ENCODE assay signal across 17 cellular contexts in the genomic region with DNA sequence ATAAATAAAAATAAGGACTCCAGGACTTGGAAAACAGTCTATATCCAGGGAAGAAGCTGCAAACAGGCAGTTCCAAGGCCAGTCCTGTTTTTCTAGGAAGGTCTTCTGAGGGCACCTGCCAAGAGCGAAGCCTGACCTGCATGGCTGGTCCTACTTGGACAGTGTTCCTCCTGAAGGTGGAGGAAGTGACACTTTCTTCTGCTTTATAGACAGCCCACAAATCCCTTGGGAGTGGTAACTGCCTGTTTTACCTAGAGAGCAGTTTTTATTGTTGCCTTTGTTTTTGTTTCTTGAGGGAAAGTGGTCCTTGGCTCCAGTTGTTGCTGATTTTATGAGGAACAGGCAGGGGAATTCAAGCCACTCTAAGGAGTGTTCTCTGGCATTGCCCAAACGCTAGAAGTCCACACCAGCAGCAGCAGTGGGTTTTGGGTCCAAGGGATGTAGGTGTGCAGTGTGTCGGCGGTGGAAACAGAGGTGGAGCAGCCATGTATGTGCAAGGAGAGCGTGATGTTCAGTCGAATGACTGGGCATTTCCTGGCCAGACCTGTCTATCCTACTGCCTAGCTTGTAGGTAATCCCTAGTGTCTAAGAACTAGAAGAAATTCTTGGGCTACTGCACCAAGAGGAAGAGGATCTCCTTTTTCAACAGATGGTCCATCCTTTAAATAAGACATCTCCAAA. TPM values are rescaled to one million over a fixed set of nuclear protein-coding genes. Genes with fewer than 3 reads are reported as not detected.
DNase-seq lines count a peak whose midpoint lies in the region; ATAC-seq and TF ChIP-seq lines count a peak whose summit lies in the region.
"Had no signal": no experiment of that assay in that cellular context is flagged by ENCODE, and none has a peak within 500 bp of the region (broad histone marks: within the 10 kb centered on the region; RNA-seq: fewer than 3 reads in every experiment).

No MANE protein-coding gene starts in this region.

- peaks cover 2% of the 10 kb centered on the region; the same call in 1 of the 2 replicates for H3K4me1 ChIP-seq in HEK293 (ENCODE audit: control insufficient read depth, insufficient read depth, low read length)
- peaks cover 4% of the 10 kb centered on the region for H3K4me1 ChIP-seq in mucosa of descending colon (ENCODE audit: low read depth)

- H3K36me3 ChIP-seq in HEK293 (ENCODE audit: control insufficient read depth in 2 of 2, insufficient read depth in 1 of 2, low read length in 2 of 2) (no peaks in the 10 kb centered on the region), mucosa of descending colon (ENCODE audit: low read depth) (no peaks in the 10 kb centered on the region)
- H3K36me3 ChIP-seq: lower lobe of right lung had no signal

- ATAC-seq in mucosa of descending colon (peak; percentile 74), GM19351 (IDR thresholded peaks at IDR 0.05; ENCODE audit: unreplicated experiment) (no peak)
- ATAC-seq: heart right ventricle, lower lobe of right lung had no signal

- POLR2A ChIA-PET in HEK293 (lab: Yijun Ruan, JAX): no interaction called here

- no peak overlapping the region for H3K27ac ChIP-seq in HEK293 (ENCODE audit: extremely low read depth, low read depth, low read length)
- peak overlapping the region; percentile 26 for H3K27ac ChIP-seq in VCaP
- H3K27ac ChIP-seq: heart right ventricle, lower lobe of right lung had no signal

- DNase-seq in GF-D8 (lab: John Stamatoyannopoulos, UW) (peak; percentile 33), mucosa of descending colon (no peak), NCI-H2171 (lab: John Stamatoyannopoulos, UW) (no peak), kidney glomerular epithelial cell (lab: John Stamatoyannopoulos, UW) (no peak)
- DNase-seq: activated CD4-positive, alpha-beta T cell treated with anti-CD3 and anti-CD28 coated beads for 1 hour; AML-193; aorta; heart right ventricle; lower lobe of right lung; NCI-H1048; NCI-H2081 treated with DMSO at 0.1 percent for 48 hours; SHP77; stimulated activated CD4-positive, alpha-beta T cell treated with anti-CD3 and anti-CD28 coated beads, Interleukin-4, amount 100 ng/mL, for 4 hours had no signal

- H3K9me3 ChIP-seq in HEK293 (ENCODE audit: control insufficient read depth, insufficient read depth, low read depth, low read length) (no peaks in the 10 kb centered on the region), mucosa of descending colon (no peaks in the 10 kb centered on the region)
- H3K9me3 ChIP-seq: lower lobe of right lung had no signal

- TF ChIP-seq CTCF in HEK293 (tag by site-specific recombination; IDR thresholded peaks at IDR 0.05) (no peak), VCaP (conservative IDR thresholded peaks at IDR 0.05) (no peak), mucosa of descending colon (IDR thresholded peaks at IDR 0.05) (no peak)

- no peak overlapping the region for H3K4me3 ChIP-seq in HEK293 (ENCODE audit: low read depth, low read length)
- no peak overlapping the region for H3K4me3 ChIP-seq in mucosa of descending colon
- H3K4me3 ChIP-seq: heart right ventricle, lower lobe of right lung, smooth muscle cell had no signal

- CTCF ChIA-PET in HEK293 (lab: Yijun Ruan, JAX): interaction anchor here (2.1 kb wide), 1 partner anchor 30 kb away, joined by 5 read pairs; no protein-coding TSS in a partner anchor

- intact Hi-C loops in mucosa of descending colon (cut with DNase I, micrococcal nuclease): no loop called here

TF ChIP-seq in HEK293, 187 proteins besides CTCF, POLR2A, EP300 and RAD21 (continues in another document):
- TF ChIP-seq ZNF335 (tag by site-specific recombination; conservative IDR thresholded peaks at IDR 0.05) (peak; percentile 80), HOXD13 (CRISPR knock-in tag; IDR thresholded peaks at IDR 0.05; ENCODE audit: borderline replicate concordance) (no peak), ZNF404 (tag by site-specific recombination; IDR thresholded peaks at IDR 0.05) (no peak), MZF1 (tag by site-specific recombination; IDR thresholded peaks at IDR 0.05; ENCODE audit: borderline replicate concordance) (0 out of 2 replicates have a peak, but pooled peaks have one; percentile 28), KLF1 (tag by site-specific recombination; IDR thresholded peaks at IDR 0.05) (no peak), ZNF202 (tag by site-specific recombination; IDR thresholded peaks at IDR 0.05; ENCODE audit: borderline replicate concordance) (no peak), ZNF23 (tag by site-specific recombination; IDR thresholded peaks at IDR 0.05; ENCODE audit: borderline replicate concordance) (no peak), ZNF514 (tag by site-specific recombination; IDR thresholded peaks at IDR 0.05) (no peak), ZNF174 (tag by site-specific recombination; IDR thresholded peaks at IDR 0.05) (no peak), ZNF157 (tag by site-specific recombination; IDR thresholded peaks at IDR 0.05) (no peak), TRIM28 (IDR thresholded peaks at IDR 0.05; ENCODE audit: borderline replicate concordance, low read length) (no peak), ZNF324 (tag by site-specific recombination; IDR thresholded peaks at IDR 0.05) (no peak), ZFP3 (tag by site-specific recombination; IDR thresholded peaks at IDR 0.05; ENCODE audit: low read depth) (no peak), ZNF239 (tag by site-specific recombination; IDR thresholded peaks at IDR 0.05) (no peak), PRDM1 (tag by site-specific recombination; IDR thresholded peaks at IDR 0.05) (no peak), ZNF623 (tag by site-specific recombination; IDR thresholded peaks at IDR 0.05) (no peak), ZFHX2 (tag by site-specific recombination; conservative IDR thresholded peaks at IDR 0.05) (peak; percentile 40; the same call in 1 of the 2 replicates), ZNF184 (tag by site-specific recombination; IDR thresholded peaks at IDR 0.05) (no peak), OVOL3 (tag by site-specific recombination; IDR thresholded peaks at IDR 0.05) (no peak), ZNF112 (tag by site-specific recombination; IDR thresholded peaks at IDR 0.05) (no peak), KLF7 (tag by site-specific recombination; IDR thresholded peaks at IDR 0.05; ENCODE audit: borderline replicate concordance) (no peak), ZNF394 (tag by site-specific recombination; IDR thresholded peaks at IDR 0.05; ENCODE audit: borderline replicate concordance) (no peak), ZNF792 (tag by site-specific recombination; IDR thresholded peaks at IDR 0.05) (no peak), ZNF660 (tag by site-specific recombination; IDR thresholded peaks at IDR 0.05) (no peak), SETDB1 (IDR thresholded peaks at IDR 0.05; ENCODE audit: insufficient read length, low read length) (no peak), ZNF639 (tag by site-specific recombination; IDR thresholded peaks at IDR 0.05) (no peak), ZNF521 (tag by site-specific recombination; IDR thresholded peaks at IDR 0.05) (no peak), ZNF658 (tag by site-specific recombination; IDR thresholded peaks at IDR 0.05) (no peak), ZNF513 (tag by site-specific recombination; IDR thresholded peaks at IDR 0.05) (no peak)
- TF ChIP-seq, protein P1, sequence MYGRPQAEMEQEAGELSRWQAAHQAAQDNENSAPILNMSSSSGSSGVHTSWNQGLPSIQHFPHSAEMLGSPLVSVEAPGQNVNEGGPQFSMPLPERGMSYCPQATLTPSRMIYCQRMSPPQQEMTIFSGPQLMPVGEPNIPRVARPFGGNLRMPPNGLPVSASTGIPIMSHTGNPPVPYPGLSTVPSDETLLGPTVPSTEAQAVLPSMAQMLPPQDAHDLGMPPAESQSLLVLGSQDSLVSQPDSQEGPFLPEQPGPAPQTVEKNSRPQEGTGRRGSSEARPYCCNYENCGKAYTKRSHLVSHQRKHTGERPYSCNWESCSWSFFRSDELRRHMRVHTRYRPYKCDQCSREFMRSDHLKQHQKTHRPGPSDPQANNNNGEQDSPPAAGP (tag by site-specific recombination; IDR thresholded peaks at IDR 0.05): no peak
- TF ChIP-seq, protein P2, sequence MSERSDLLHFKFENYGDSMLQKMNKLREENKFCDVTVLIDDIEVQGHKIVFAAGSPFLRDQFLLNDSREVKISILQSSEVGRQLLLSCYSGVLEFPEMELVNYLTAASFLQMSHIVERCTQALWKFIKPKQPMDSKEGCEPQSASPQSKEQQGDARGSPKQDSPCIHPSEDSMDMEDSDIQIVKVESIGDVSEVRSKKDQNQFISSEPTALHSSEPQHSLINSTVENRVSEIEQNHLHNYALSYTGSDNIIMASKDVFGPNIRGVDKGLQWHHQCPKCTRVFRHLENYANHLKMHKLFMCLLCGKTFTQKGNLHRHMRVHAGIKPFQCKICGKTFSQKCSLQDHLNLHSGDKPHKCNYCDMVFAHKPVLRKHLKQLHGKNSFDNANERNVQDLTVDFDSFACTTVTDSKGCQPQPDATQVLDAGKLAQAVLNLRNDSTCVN (tag by site-specific recombination; optimal IDR thresholded peaks at IDR 0.05): no peak

RNA-seq across cellular contexts. Expression of gene LDHD, which starts 35.3 kb away (rescaled TPM):
- 100 to 1,000 TPM in 1 of 3 donors, 10 to 100 TPM in 2; 52.6 to 132 (median 67.2) TPM for total RNA-seq in mucosa of descending colon
